In genomic region chr12:124021025-124021406, GRCh38 we compare ENCODE assay signal across 23 cellular contexts. TPM values are rescaled to one million over a fixed set of nuclear protein-coding genes. Genes with fewer than 3 reads are reported as not detected.
DNase-seq lines count a peak whose midpoint lies in the region; ATAC-seq, FAIRE-seq and TF ChIP-seq lines count a peak whose summit lies in the region.
"Had no signal": no experiment of that assay in that cellular context is flagged by ENCODE, and none has a peak within 500 bp of the region (broad histone marks: within the 10 kb centered on the region; RNA-seq: fewer than 3 reads in every experiment).

No MANE protein-coding gene starts in this region.

- H3K36me3 Mint-ChIP-seq in mesothelial cell of epicardium = peaks cover 8% of the 10 kb centered on the region
- H3K36me3 Mint-ChIP-seq in activated naive CD4-positive, alpha-beta T cell treated with anti-CD3 and anti-CD28 coated beads, Interleukin-2, amount 50 U/mL, for 72 hours = no peaks in the 10 kb centered on the region

- peaks cover 29% of the 10 kb centered on the region for H3K4me1 Mint-ChIP-seq in mesothelial cell of epicardium

- FAIRE-seq in kidney (lab: Jason Lieb, UNC) = no peak
- FAIRE-seq: astrocyte, H1 had no signal

- H3K36me3 ChIP-seq in upper lobe of right lung = no peaks in the 10 kb centered on the region
- no peaks in the 10 kb centered on the region for H3K36me3 ChIP-seq in kidney (ENCODE audit: control insufficient read depth in 1 of 2, insufficient read depth in 2 of 2, low read length in 2 of 2)
- no peaks in the 10 kb centered on the region for H3K36me3 ChIP-seq in ascending aorta
- H3K36me3 ChIP-seq: colonic mucosa, prostate gland, WERI-Rb-1 had no signal

- H3K4me3 ChIP-seq in upper lobe of right lung (no peak overlapping the region), kidney (ENCODE audit: low read length in 2 of 2) (no peak overlapping the region), ascending aorta (no peak overlapping the region)
- H3K4me3 ChIP-seq: colonic mucosa, prostate gland had no signal

- no peak overlapping the region for H3K9ac ChIP-seq in kidney (ENCODE audit: low read length in 2 of 2)

- intact Hi-C loops in upper lobe of right lung (cut with DNase I) (no loop called here), kidney (cut with DNase I) (no loop called here), ascending aorta (cut with DNase I) (no loop called here)

- H3K27ac ChIP-seq in cingulate gyrus (ENCODE audit: low read depth, low read length) = peak overlapping the region; percentile 62
- peak overlapping the region; percentile 17 for H3K27ac ChIP-seq in upper lobe of right lung
- H3K27ac ChIP-seq in kidney (ENCODE audit: low read depth in 2 of 2, low read length in 2 of 2) = no peak overlapping the region
- peak overlapping the region in 1 of 2 donors; percentile 9 for H3K27ac ChIP-seq in ascending aorta
- H3K27ac ChIP-seq: 22Rv1, colonic mucosa, WERI-Rb-1 had no signal

- peak; percentile 31 for ATAC-seq in upper lobe of right lung
- ATAC-seq in activated naive CD4-positive, alpha-beta T cell treated with anti-CD3 and anti-CD28 coated beads, Interleukin-2, amount 50 U/mL, for 72 hours = no peak
- ATAC-seq: T-helper 17 cell had no signal

- H3K27me3 Mint-ChIP-seq in mesothelial cell of epicardium (ENCODE audit: low read depth) = no peaks in the 10 kb centered on the region
- H3K27me3 Mint-ChIP-seq: T-helper 17 cell had no signal

- H3K27me3 ChIP-seq in upper lobe of right lung = no peaks in the 10 kb centered on the region
- no peaks in the 10 kb centered on the region for H3K27me3 ChIP-seq in ascending aorta
- H3K27me3 ChIP-seq: colonic mucosa had no signal

- H3K9me3 ChIP-seq in upper lobe of right lung = no peaks in the 10 kb centered on the region
- no peaks in the 10 kb centered on the region for H3K9me3 ChIP-seq in kidney (ENCODE audit: control insufficient read depth in 1 of 2, low read length in 2 of 2)
- H3K9me3 ChIP-seq in ascending aorta = no peaks in the 10 kb centered on the region
- H3K9me3 ChIP-seq: colonic mucosa, prostate gland had no signal

- no peak overlapping the region for H3K4me3 Mint-ChIP-seq in mesothelial cell of epicardium
- H3K4me3 Mint-ChIP-seq: activated naive CD4-positive, alpha-beta T cell treated with anti-CD3 and anti-CD28 coated beads for 36 hours; nephron progenitor cell; T-helper 17 cell had no signal

- TF ChIP-seq CTCF in mesothelial cell of epicardium (IDR thresholded peaks at IDR 0.05; ENCODE audit: unreplicated experiment) (no peak), upper lobe of right lung (IDR thresholded peaks at IDR 0.05) (no peak), kidney (IDR thresholded peaks at IDR 0.05; ENCODE audit: borderline replicate concordance, extremely low read depth, insufficient read depth) (no peak), ascending aorta (IDR thresholded peaks at IDR 0.05) (no peak)

- H3K4me1 ChIP-seq in upper lobe of right lung = peaks cover 4% of the 10 kb centered on the region
- H3K4me1 ChIP-seq in kidney (ENCODE audit: control insufficient read depth in 1 of 2, insufficient read depth in 1 of 2, low read depth in 1 of 2, low read length in 2 of 2) = peaks cover 0 to 2% of the 10 kb centered on the region in 2 donors
- H3K4me1 ChIP-seq in ascending aorta = peaks cover 4 to 5% of the 10 kb centered on the region in 2 donors
- H3K4me1 ChIP-seq: colonic mucosa, prostate gland had no signal

- DNase-seq in NCI-H82 (lab: John Stamatoyannopoulos, UW) = peak; percentile 28
- DNase-seq in NCI-H82 treated with DMSO at 0.1 percent for 48 hours (lab: John Stamatoyannopoulos, UW; ENCODE audit: unreplicated experiment) = no peak
- no peak for DNase-seq in mesothelial cell of epicardium (ENCODE audit: low spot score in 2 of 2, unreplicated experiment in 2 of 2)
- DNase-seq in upper lobe of right lung = no peak
- no peak for DNase-seq in kidney
- no peak for DNase-seq in activated naive CD4-positive, alpha-beta T cell treated with anti-CD3 and anti-CD28 coated beads, Interleukin-2, amount 50 U/mL, for 72 hours (ENCODE audit: low spot score in 2 of 2)
- DNase-seq in ascending aorta (ENCODE audit: low spot score in 2 of 2) = no peak
- DNase-seq: activated CD4-positive, alpha-beta T cell treated with anti-CD3 and anti-CD28 coated beads, Interleukin-2, amount 50 U/mL, for 48 hours; activated naive CD4-positive, alpha-beta T cell treated with anti-CD3 and anti-CD28 coated beads for 36 hours; activated T-cell treated with anti-CD3 and anti-CD28 coated beads, Interleukin-2, amount 50 U/mL, for 1 hour; colonic mucosa; hippocampal formation; NCI-H526; nephron progenitor cell; SHP77; stimulated activated CD8-positive, alpha-beta memory T cell treated with anti-CD3 and anti-CD28 coated beads, Interleukin-4, amount 100 ng/mL, for 48 hours; T-helper 17 cell; WERI-Rb-1 had no signal

- H3K9me3 Mint-ChIP-seq in mesothelial cell of epicardium = peaks cover 8% of the 10 kb centered on the region
- H3K9me3 Mint-ChIP-seq in activated naive CD4-positive, alpha-beta T cell treated with anti-CD3 and anti-CD28 coated beads, Interleukin-2, amount 50 U/mL, for 72 hours = no peaks in the 10 kb centered on the region
- H3K9me3 Mint-ChIP-seq: activated naive CD4-positive, alpha-beta T cell treated with anti-CD3 and anti-CD28 coated beads for 36 hours had no signal

- peak overlapping the region; percentile 64 for H3K27ac Mint-ChIP-seq in mesothelial cell of epicardium
- no peak overlapping the region for H3K27ac Mint-ChIP-seq in activated naive CD4-positive, alpha-beta T cell treated with anti-CD3 and anti-CD28 coated beads, Interleukin-2, amount 50 U/mL, for 72 hours
- H3K27ac Mint-ChIP-seq: activated naive CD4-positive, alpha-beta T cell treated with anti-CD3 and anti-CD28 coated beads for 36 hours; nephron progenitor cell; T-helper 17 cell had no signal

RNA-seq across cellular contexts. Expression of gene ZNF664, which starts 48.0 kb away (rescaled TPM):
- total RNA-seq in mesothelial cell of epicardium (112 to 122 TPM (median 116 TPM) in 3 replicates), upper lobe of right lung (92.3 TPM), kidney (104 TPM), ascending aorta (27.7 TPM)
- 44.9 TPM for polyA plus RNA-seq in kidney (ENCODE audit: insufficient read depth, low read depth, low replicate concordance)
- 10 to 100 TPM; 30.5 to 51.1 TPM for total RNA-seq in activated naive CD4-positive, alpha-beta T cell treated with anti-CD3 and anti-CD28 coated beads, Interleukin-2, amount 50 U/mL, for 72 hours

RNA-seq across cellular contexts. Expression of gene CCDC92, which starts 48.4 kb away (rescaled TPM):
- total RNA-seq in mesothelial cell of epicardium = 51.9 to 55.1 TPM (median 52.4 TPM) in 3 replicates
- total RNA-seq in upper lobe of right lung = 48.6 TPM
- total RNA-seq in kidney = 41.4 TPM
- polyA plus RNA-seq in kidney (ENCODE audit: insufficient read depth, low read depth, low replicate concordance) = 39.3 TPM
- total RNA-seq in activated naive CD4-positive, alpha-beta T cell treated with anti-CD3 and anti-CD28 coated beads, Interleukin-2, amount 50 U/mL, for 72 hours = 10 to 100 TPM in 1 of 2 donors, 1 to 10 TPM in 1; 2.6 to 13.7 TPM
- 31.0 TPM for total RNA-seq in ascending aorta

Comparison
In these comparisons a context has a peak if more than half of its experiments do, and no peak if none do; other contexts are left out.
1. H3K27ac ChIP-seq: peak in cingulate gyrus (single experiment) and upper lobe of right lung (single experiment); none in kidney (0 of 2).